In the genomic region with DNA sequence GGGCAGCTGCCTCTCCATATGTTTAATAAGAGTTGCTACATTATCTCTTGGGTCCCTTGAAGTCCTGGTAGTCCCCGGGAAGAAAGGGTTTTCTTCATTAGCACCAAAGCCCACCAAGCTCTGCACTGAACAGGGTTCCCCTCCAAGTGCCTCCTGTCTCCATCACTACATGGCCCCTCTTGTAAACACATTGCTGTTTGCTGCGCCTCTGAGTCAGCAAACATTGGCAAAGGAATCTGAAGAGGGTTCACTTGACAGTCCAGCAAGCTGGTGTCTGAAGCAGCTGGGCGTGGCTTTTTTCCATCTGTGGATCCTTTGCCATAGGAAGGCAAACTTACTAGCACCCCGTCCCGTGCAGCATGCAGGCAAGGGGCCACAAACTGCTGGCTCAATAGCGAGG, we compare ENCODE assay signal across 15 cellular contexts.
"Had no signal": no experiment of that assay in that cellular context is flagged by ENCODE, and none has a peak within 500 bp of the region (broad histone marks: within the 10 kb centered on the region; RNA-seq: fewer than 3 reads in every experiment).

No MANE protein-coding gene starts in this region.

- H3K36me3 ChIP-seq: lower lobe of right lung, ovary, right lobe of liver, spleen, suprapubic skin had no signal

- DNase-seq: activated naive CD4-positive, alpha-beta T cell; activated naive CD8-positive, alpha-beta T cell treated with anti-CD3 and anti-CD28 coated beads, Interleukin-2, amount 10 ng/mL, durations not matched to agents 7 days and 5 days; activated T-cell treated with anti-CD3 and anti-CD28 coated beads for 4 hours; aorta; effector memory CD4-positive, alpha-beta T cell; head of caudate nucleus; immature natural killer cell; left cardiac atrium; lower lobe of right lung; naive B cell; ovary; right lobe of liver; spleen; trophoblast cell had no signal

- H3K9me3 ChIP-seq: lower lobe of right lung, ovary, right lobe of liver, spleen, suprapubic skin had no signal

- H3K4me3 ChIP-seq: lower lobe of right lung, ovary, right lobe of liver, spleen, suprapubic skin had no signal

- H3K4me1 ChIP-seq: lower lobe of right lung, right lobe of liver, spleen, suprapubic skin had no signal

- H3K27me3 ChIP-seq: ovary, right lobe of liver had no signal

- H3K27ac ChIP-seq: lower lobe of right lung, ovary, right lobe of liver, spleen, suprapubic skin had no signal

- ATAC-seq: left cardiac atrium had no signal
